In genomic region chrX:46630141-46630540, GRCh38 we compare ENCODE assay signal across 24 cellular contexts. TPM values are rescaled to one million over a fixed set of nuclear protein-coding genes. Genes with fewer than 3 reads are reported as not detected.
DNase-seq lines count a peak whose midpoint lies in the region; TF ChIP-seq lines count a peak whose summit lies in the region.
"Had no signal": no experiment of that assay in that cellular context is flagged by ENCODE, and none has a peak within 500 bp of the region (broad histone marks: within the 10 kb centered on the region; RNA-seq: fewer than 3 reads in every experiment).

No MANE protein-coding gene starts in this region.

- TF ChIP-seq CTCF in SK-N-SH (IDR thresholded peaks at IDR 0.05) (no peak), BE2C (IDR thresholded peaks at IDR 0.05; ENCODE audit: low read depth, low read length) (no peak)

- no peak overlapping the region for H3K27ac ChIP-seq in SK-N-SH (ENCODE audit: low read depth in 2 of 2, low read length in 1 of 2)
- H3K27ac ChIP-seq: ascending aorta, PC-9, SJSA1 had no signal

- 75% methylated on average over 1 of the region's 1 CpG for WGBS in SK-N-SH (ENCODE audit: low lambda C conversion rate)

- H4K20me1 ChIP-seq in SK-N-SH (ENCODE audit: insufficient read depth) = no peaks in the 10 kb centered on the region

- H3K9me3 ChIP-seq in SK-N-SH (no peaks in the 10 kb centered on the region), BE2C (no peaks in the 10 kb centered on the region)
- H3K9me3 ChIP-seq: ascending aorta, gastroesophageal sphincter, SJSA1, upper lobe of left lung had no signal

- TF ChIP-seq RAD21 in SK-N-SH (IDR thresholded peaks at IDR 0.05; ENCODE audit: low read length) = no peak

- H2AFZ ChIP-seq in SK-N-SH (ENCODE audit: low read depth) = no peak overlapping the region
- H2AFZ ChIP-seq: PC-9 had no signal

- CTCF ChIA-PET in SK-N-SH (lab: Yijun Ruan, JAX) = no interaction called here

- TF ChIP-seq EP300 in SK-N-SH (IDR thresholded peaks at IDR 0.05; ENCODE audit: borderline replicate concordance in 1 of 2, low read depth in 1 of 2, low read length in 1 of 2) = no peak

- H3K4me3 ChIP-seq in SK-N-SH (ENCODE audit: low read depth in 2 of 2, low read length in 1 of 2) (no peak overlapping the region), BE2C (ENCODE audit: low read depth, low read length) (no peak overlapping the region)
- H3K4me3 ChIP-seq: ascending aorta, gastroesophageal sphincter, PC-9, SJSA1, upper lobe of left lung had no signal

- H3K36me3 ChIP-seq in SK-N-SH (replicated peaks in 1 of 2; ENCODE audit: control insufficient read depth in 1 of 2, insufficient read depth in 2 of 2, low read length in 1 of 2) (no peaks in the 10 kb centered on the region), BE2C (no peaks in the 10 kb centered on the region)
- H3K36me3 ChIP-seq: ascending aorta, gastroesophageal sphincter, SJSA1, upper lobe of left lung had no signal

- H3F3A ChIP-seq in SK-N-SH (replicated peaks; ENCODE audit: insufficient read depth) = no peaks in the 10 kb centered on the region

- DNase-seq in A172 (ENCODE audit: low spot score) (peak; percentile 51), GM03348 (ENCODE audit: low spot score) (peak; percentile 22), SK-N-SH (no peak), fibroblast of peridontal ligament (ENCODE audit: extremely low read depth) (peak; percentile 42), NCI-H524 treated with DMSO at 0.1 percent for 48 hours (lab: John Stamatoyannopoulos, UW) (no peak), hypothalamus (lab: John Stamatoyannopoulos, UW) (no peak), BE2C (no peak), DMS79 (lab: John Stamatoyannopoulos, UW) (no peak)
- DNase-seq: activated B cell treated with CpG ODN at 0.5 μM for 24 hours; activated CD8-positive, alpha-beta T cell treated with anti-CD3 and anti-CD28 coated beads, Interleukin-2, amount 10 ng/mL, durations not matched to agents 7 days and 5 days; activated naive CD4-positive, alpha-beta T cell treated with anti-CD3 and anti-CD28 coated beads, Interleukin-2, amount 10 ng/mL, durations not matched to agents 7 days and 5 days; activated T-cell treated with anti-CD3 and anti-CD28 coated beads, Interleukin-2, amount 50 U/mL, for 4 hours; cerebellar nuclear complex; effector memory CD8-positive, alpha-beta T cell; midbrain; MM.1S; NCI-H146; PC-9; small intestine; stimulated activated CD4-positive, alpha-beta T cell treated with anti-CD3 and anti-CD28 coated beads, Interleukin-4, amount 100 ng/mL, for 1 hour; upper lobe of left lung had no signal

- POLR2A ChIA-PET in SK-N-SH (lab: Yijun Ruan, JAX) = no interaction called here

- no peak overlapping the region for H3K9ac ChIP-seq in SK-N-SH

- H3K27me3 ChIP-seq in SK-N-SH (ENCODE audit: insufficient read depth) (no peaks in the 10 kb centered on the region; the same call in 1 of the 2 replicates), BE2C (no peaks in the 10 kb centered on the region)
- H3K27me3 ChIP-seq: ascending aorta, gastroesophageal sphincter, SJSA1, upper lobe of left lung had no signal

- H3K79me2 ChIP-seq in SK-N-SH (ENCODE audit: insufficient read depth) = no peaks in the 10 kb centered on the region

- no peaks in the 10 kb centered on the region for H3K9me2 ChIP-seq in SK-N-SH

- H3K4me2 ChIP-seq in SK-N-SH = no peak overlapping the region
- H3K4me2 ChIP-seq: PC-9 had no signal

- H3K4me1 ChIP-seq in SK-N-SH (ENCODE audit: control insufficient read depth in 1 of 2, insufficient read depth in 2 of 2, low read depth in 1 of 2, low read length in 1 of 2) (no peaks in the 10 kb centered on the region), BE2C (no peaks in the 10 kb centered on the region)
- H3K4me1 ChIP-seq: ascending aorta had no signal

TF ChIP-seq in SK-N-SH, 30 proteins besides CTCF, POLR2A, EP300 and RAD21:
- TF ChIP-seq, protein P1, sequence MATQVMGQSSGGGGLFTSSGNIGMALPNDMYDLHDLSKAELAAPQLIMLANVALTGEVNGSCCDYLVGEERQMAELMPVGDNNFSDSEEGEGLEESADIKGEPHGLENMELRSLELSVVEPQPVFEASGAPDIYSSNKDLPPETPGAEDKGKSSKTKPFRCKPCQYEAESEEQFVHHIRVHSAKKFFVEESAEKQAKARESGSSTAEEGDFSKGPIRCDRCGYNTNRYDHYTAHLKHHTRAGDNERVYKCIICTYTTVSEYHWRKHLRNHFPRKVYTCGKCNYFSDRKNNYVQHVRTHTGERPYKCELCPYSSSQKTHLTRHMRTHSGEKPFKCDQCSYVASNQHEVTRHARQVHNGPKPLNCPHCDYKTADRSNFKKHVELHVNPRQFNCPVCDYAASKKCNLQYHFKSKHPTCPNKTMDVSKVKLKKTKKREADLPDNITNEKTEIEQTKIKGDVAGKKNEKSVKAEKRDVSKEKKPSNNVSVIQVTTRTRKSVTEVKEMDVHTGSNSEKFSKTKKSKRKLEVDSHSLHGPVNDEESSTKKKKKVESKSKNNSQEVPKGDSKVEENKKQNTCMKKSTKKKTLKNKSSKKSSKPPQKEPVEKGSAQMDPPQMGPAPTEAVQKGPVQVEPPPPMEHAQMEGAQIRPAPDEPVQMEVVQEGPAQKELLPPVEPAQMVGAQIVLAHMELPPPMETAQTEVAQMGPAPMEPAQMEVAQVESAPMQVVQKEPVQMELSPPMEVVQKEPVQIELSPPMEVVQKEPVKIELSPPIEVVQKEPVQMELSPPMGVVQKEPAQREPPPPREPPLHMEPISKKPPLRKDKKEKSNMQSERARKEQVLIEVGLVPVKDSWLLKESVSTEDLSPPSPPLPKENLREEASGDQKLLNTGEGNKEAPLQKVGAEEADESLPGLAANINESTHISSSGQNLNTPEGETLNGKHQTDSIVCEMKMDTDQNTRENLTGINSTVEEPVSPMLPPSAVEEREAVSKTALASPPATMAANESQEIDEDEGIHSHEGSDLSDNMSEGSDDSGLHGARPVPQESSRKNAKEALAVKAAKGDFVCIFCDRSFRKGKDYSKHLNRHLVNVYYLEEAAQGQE (IDR thresholded peaks at IDR 0.05; ENCODE audit: low read depth, low read length) = no peak
- TF ChIP-seq FOSL2 (IDR thresholded peaks at IDR 0.05; ENCODE audit: borderline replicate concordance, low read depth) = peak; percentile 33; the same call in 1 of the 2 replicates

RNA-seq across cellular contexts. Expression of gene CHST7, which starts 56.6 kb away (rescaled TPM):
- total RNA-seq in A172 (2014; rRNA removed; shearing (Covaris generic)) = 3.0 and 6.4 TPM in 2 replicates
- 6.2 and 6.5 TPM in 2 replicates for polyA plus RNA-seq in SK-N-SH (2012; rRNA removed)
- 4.1 and 6.3 TPM in 2 replicates for polyA plus RNA-seq in SK-N-SH (2012; cell fraction: cytosol; rRNA removed)
- 5.3 and 5.9 TPM in 2 replicates for polyA plus RNA-seq in SK-N-SH (2012; cell fraction: nucleus; rRNA removed)
- polyA plus RNA-seq in BE2C (2012; ENCODE audit: insufficient read depth, insufficient read length, low read depth) = not detected

Comparison
In these comparisons a context has a peak if more than half of its experiments do, and no peak if none do; other contexts are left out.
1. DNase-seq: peak in A172 (single experiment), GM03348 (single experiment) and fibroblast of peridontal ligament (single experiment); none in SK-N-SH (single experiment), NCI-H524 treated with DMSO at 0.1 percent for 48 hours (single experiment), hypothalamus (0 of 51), BE2C (single experiment) and DMS79 (single experiment).